Comparison of ENCODE assay signal across 9 cellular contexts in genomic region chrX:69503228-69503834, GRCh38. TPM values are rescaled to one million over a fixed set of nuclear protein-coding genes. Genes with fewer than 3 reads are reported as not detected.
DNase-seq lines count a peak whose midpoint lies in the region; ATAC-seq and TF ChIP-seq lines count a peak whose summit lies in the region.
"Had no signal": no experiment of that assay in that cellular context is flagged by ENCODE, and none has a peak within 500 bp of the region (broad histone marks: within the 10 kb centered on the region; RNA-seq: fewer than 3 reads in every experiment).

No MANE protein-coding gene starts in this region.

- peaks cover 22% of the 10 kb centered on the region for H3K27me3 Mint-ChIP-seq in activated CD4-positive, alpha-beta memory T cell treated with anti-CD3 and anti-CD28 coated beads, Interleukin-2, amount 10 ng/mL, durations not matched to agents 7 days and 5 days
- H3K27me3 Mint-ChIP-seq in activated CD4-positive, alpha-beta memory T cell treated with anti-CD3 and anti-CD28 coated beads for 36 hours = peaks cover 11% of the 10 kb centered on the region
- peaks cover 24% of the 10 kb centered on the region for H3K27me3 Mint-ChIP-seq in CD4-positive, alpha-beta T cell

- peaks cover 12% of the 10 kb centered on the region for H3K27me3 ChIP-seq in CD4-positive, alpha-beta T cell (ENCODE audit: control insufficient read depth, insufficient read depth, low read length)
- H3K27me3 ChIP-seq: SJSA1 had no signal

- DNase-seq in activated CD4-positive, alpha-beta memory T cell treated with anti-CD3 and anti-CD28 coated beads, Interleukin-2, amount 10 ng/mL, durations not matched to agents 7 days and 5 days = no peak
- DNase-seq in activated CD4-positive, alpha-beta memory T cell treated with anti-CD3 and anti-CD28 coated beads for 36 hours = no peak
- peak; percentile 93 for DNase-seq in NCI-H82 (lab: John Stamatoyannopoulos, UW)
- DNase-seq in head of caudate nucleus = peak in 37 of 42 donors; percentile 18 to 72 (median 49)
- DNase-seq in retinal pigment epithelial cell (ENCODE audit: low read depth) = no peak
- no peak for DNase-seq in activated CD4-positive, alpha-beta T cell treated with anti-CD3 and anti-CD28 coated beads, Interleukin-2, amount 50 U/mL, for 4 hours
- DNase-seq in CD4-positive, alpha-beta T cell = no peak
- no peak for DNase-seq in AG20443 (ENCODE audit: low spot score)

- peak overlapping the region; percentile 59 for H3K4me3 Mint-ChIP-seq in activated CD4-positive, alpha-beta memory T cell treated with anti-CD3 and anti-CD28 coated beads, Interleukin-2, amount 10 ng/mL, durations not matched to agents 7 days and 5 days
- H3K4me3 Mint-ChIP-seq in activated CD4-positive, alpha-beta memory T cell treated with anti-CD3 and anti-CD28 coated beads for 36 hours = no peak overlapping the region
- no peak overlapping the region for H3K4me3 Mint-ChIP-seq in CD4-positive, alpha-beta T cell

- no peak overlapping the region for H3K4me3 ChIP-seq in retinal pigment epithelial cell (ENCODE audit: low read length)
- H3K4me3 ChIP-seq: SJSA1 had no signal

- TF ChIP-seq CTCF in retinal pigment epithelial cell (conservative IDR thresholded peaks at IDR 0.05; ENCODE audit: low read depth, low read length) = peak; percentile 24
- no peak for TF ChIP-seq CTCF in CD4-positive, alpha-beta T cell (IDR thresholded peaks at IDR 0.05)

- H3K4me1 Mint-ChIP-seq in activated CD4-positive, alpha-beta memory T cell treated with anti-CD3 and anti-CD28 coated beads, Interleukin-2, amount 10 ng/mL, durations not matched to agents 7 days and 5 days = peaks cover 5% of the 10 kb centered on the region
- H3K4me1 Mint-ChIP-seq in activated CD4-positive, alpha-beta memory T cell treated with anti-CD3 and anti-CD28 coated beads for 36 hours (ENCODE audit: low read depth) = peaks cover 5% of the 10 kb centered on the region
- H3K4me1 Mint-ChIP-seq in CD4-positive, alpha-beta T cell (ENCODE audit: low read depth) = no peaks in the 10 kb centered on the region

- CTCF ChIA-PET in activated CD4-positive, alpha-beta memory T cell treated with anti-CD3 and anti-CD28 coated beads, Interleukin-2, amount 10 ng/mL, durations not matched to agents 7 days and 5 days (lab: Charles Lee) = interaction anchor here (0.8 to 1.3 kb wide), 3 partner anchors 10 to 629 kb away, joined by 3 to 4 read pairs (median 3); no protein-coding TSS in a partner anchor
- CTCF ChIA-PET in activated CD4-positive, alpha-beta memory T cell treated with anti-CD3 and anti-CD28 coated beads for 36 hours (lab: Charles Lee) = interaction anchor here (0.6 to 1.5 kb wide), 4 partner anchors 10 to 635 kb away, joined by 3 to 7 read pairs (median 4); no protein-coding TSS in a partner anchor
- CTCF ChIA-PET in CD4-positive, alpha-beta T cell (lab: Charles Lee) = no interaction called here

- H3K27ac ChIP-seq in CD4-positive, alpha-beta T cell (ENCODE audit: low read depth, low read length) = no peak overlapping the region
- H3K27ac ChIP-seq: SJSA1 had no signal

- intact Hi-C loops in activated CD4-positive, alpha-beta memory T cell treated with anti-CD3 and anti-CD28 coated beads for 36 hours (cut with micrococcal nuclease) = no loop called here
- intact Hi-C loops in head of caudate nucleus (cut with DNase I) = no loop called here
- intact Hi-C loops in CD4-positive, alpha-beta T cell (cut with DNase I, micrococcal nuclease) = no loop called here

- no peak for ATAC-seq in CD4-positive, alpha-beta T cell (ENCODE audit: poor library complexity)

- no peaks in the 10 kb centered on the region for H3K9me3 Mint-ChIP-seq in activated CD4-positive, alpha-beta memory T cell treated with anti-CD3 and anti-CD28 coated beads, Interleukin-2, amount 10 ng/mL, durations not matched to agents 7 days and 5 days
- no peaks in the 10 kb centered on the region for H3K9me3 Mint-ChIP-seq in activated CD4-positive, alpha-beta memory T cell treated with anti-CD3 and anti-CD28 coated beads for 36 hours
- H3K9me3 Mint-ChIP-seq in CD4-positive, alpha-beta T cell = no peaks in the 10 kb centered on the region

- H3K9me3 ChIP-seq in CD4-positive, alpha-beta T cell (ENCODE audit: control insufficient read depth, low read length) = no peaks in the 10 kb centered on the region
- H3K9me3 ChIP-seq: SJSA1 had no signal

- no peaks in the 10 kb centered on the region for H3K36me3 Mint-ChIP-seq in activated CD4-positive, alpha-beta memory T cell treated with anti-CD3 and anti-CD28 coated beads, Interleukin-2, amount 10 ng/mL, durations not matched to agents 7 days and 5 days (ENCODE audit: low read depth)
- H3K36me3 Mint-ChIP-seq in activated CD4-positive, alpha-beta memory T cell treated with anti-CD3 and anti-CD28 coated beads for 36 hours = no peaks in the 10 kb centered on the region
- H3K36me3 Mint-ChIP-seq in CD4-positive, alpha-beta T cell (ENCODE audit: low read depth) = no peaks in the 10 kb centered on the region

- POLR2A ChIA-PET in activated CD4-positive, alpha-beta memory T cell treated with anti-CD3 and anti-CD28 coated beads, Interleukin-2, amount 10 ng/mL, durations not matched to agents 7 days and 5 days (lab: Charles Lee) = interaction anchor here (1.0 kb wide), 1 partner anchor 16 kb away, joined by 3 read pairs; no protein-coding TSS in a partner anchor
- POLR2A ChIA-PET in activated CD4-positive, alpha-beta memory T cell treated with anti-CD3 and anti-CD28 coated beads for 36 hours (lab: Charles Lee) = no interaction called here
- POLR2A ChIA-PET in CD4-positive, alpha-beta T cell (lab: Charles Lee) = no interaction called here

- no peak overlapping the region for H3K27ac Mint-ChIP-seq in activated CD4-positive, alpha-beta memory T cell treated with anti-CD3 and anti-CD28 coated beads, Interleukin-2, amount 10 ng/mL, durations not matched to agents 7 days and 5 days
- H3K27ac Mint-ChIP-seq in activated CD4-positive, alpha-beta memory T cell treated with anti-CD3 and anti-CD28 coated beads for 36 hours = no peak overlapping the region
- no peak overlapping the region for H3K27ac Mint-ChIP-seq in CD4-positive, alpha-beta T cell

RNA-seq across cellular contexts. Expression of gene NALF2, which starts 0.8 kb away (rescaled TPM):
- under 1 TPM; 0.18 to 0.20 TPM for total RNA-seq in activated CD4-positive, alpha-beta memory T cell treated with anti-CD3 and anti-CD28 coated beads, Interleukin-2, amount 10 ng/mL, durations not matched to agents 7 days and 5 days
- under 1 TPM; 0.31 to 0.44 TPM for total RNA-seq in activated CD4-positive, alpha-beta memory T cell treated with anti-CD3 and anti-CD28 coated beads for 36 hours
- not detected for total RNA-seq in CD4-positive, alpha-beta T cell
- total RNA-seq: SJSA1 had no signal

Comparison
In these comparisons a context has a peak if more than half of its experiments do, and no peak if none do; other contexts are left out.
1. DNase-seq: peak in NCI-H82 (single experiment) and head of caudate nucleus (37 of 42); none in activated CD4-positive, alpha-beta memory T cell treated with anti-CD3 and anti-CD28 coated beads, Interleukin-2, amount 10 ng/mL, durations not matched to agents 7 days and 5 days (single experiment), activated CD4-positive, alpha-beta memory T cell treated with anti-CD3 and anti-CD28 coated beads for 36 hours (single experiment), retinal pigment epithelial cell (single experiment), activated CD4-positive, alpha-beta T cell treated with anti-CD3 and anti-CD28 coated beads, Interleukin-2, amount 50 U/mL, for 4 hours (0 of 2), CD4-positive, alpha-beta T cell (0 of 10) and AG20443 (single experiment).